In genomic region chr4:165156906-165157305, GRCh38 we compare ENCODE assay signal across 11 cellular contexts.
"Had no signal": no experiment of that assay in that cellular context is flagged by ENCODE, and none has a peak within 500 bp of the region (broad histone marks: within the 10 kb centered on the region; RNA-seq: fewer than 3 reads in every experiment).

No MANE protein-coding gene starts in this region.

- H3K4me3 ChIP-seq: GM23248, GM23338, HAP-1 had no signal

- H3K27ac ChIP-seq: GM23248 had no signal

- DNase-seq: GM23248, GOT3, H7, H9, HCEC 1CT, HFFc6 had no signal

- FAIRE-seq: H1, H54 had no signal

- H3K36me3 ChIP-seq: HAP-1 had no signal

- H3K9ac ChIP-seq: GM23248 had no signal

- H2AFZ ChIP-seq: GM23248, GM23338 had no signal

- H3K4me3 Mint-ChIP-seq: GM23338, H9, HFFc6 had no signal

- ATAC-seq: GM23338, HCT116 had no signal

- H3K4me1 Mint-ChIP-seq: GM23338, H9 had no signal

- H3K4me2 ChIP-seq: GM23338 had no signal

- H3K9me3 Mint-ChIP-seq: HFFc6 had no signal

- H3K9me3 ChIP-seq: HAP-1 had no signal

- H3K4me1 ChIP-seq: HAP-1 had no signal

- H3K27ac Mint-ChIP-seq: GM23338, H9, HFFc6 had no signal
